In the genomic region with DNA sequence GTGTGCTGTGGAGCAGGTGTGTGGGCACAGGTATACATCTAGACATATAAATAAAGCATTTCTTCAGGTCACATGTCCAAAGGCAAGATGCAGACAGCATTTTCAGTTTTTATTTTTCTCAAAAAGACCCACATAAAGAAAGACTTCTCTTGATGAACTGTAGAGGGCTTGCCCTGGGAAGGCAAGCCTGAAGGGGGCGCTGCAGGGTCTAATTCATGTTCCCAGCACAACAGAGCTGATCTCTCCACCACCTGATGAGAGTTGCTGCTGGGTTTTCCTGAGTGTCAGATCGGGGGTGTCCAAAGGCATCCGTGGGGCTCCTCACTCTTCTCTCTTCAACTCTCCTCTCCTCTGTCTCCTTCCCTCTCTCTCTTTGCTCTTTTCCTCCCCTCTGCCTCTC, we compare ENCODE assay signal across 17 cellular contexts. TPM values are rescaled to one million over a fixed set of nuclear protein-coding genes. Genes with fewer than 3 reads are reported as not detected.
A peak's percentile ranks its signal among the peaks of the same experiment; 100 is the strongest.
DNase-seq lines count a peak whose midpoint lies in the region; ATAC-seq and TF ChIP-seq lines count a peak whose summit lies in the region.
"Had no signal": no experiment of that assay in that cellular context is flagged by ENCODE, and none has a peak within 500 bp of the region (broad histone marks: within the 10 kb centered on the region; RNA-seq: fewer than 3 reads in every experiment).

No MANE protein-coding gene starts in this region.

- POLR2A ChIA-PET in HEK293T (lab: Yijun Ruan, JAX) = no interaction called here

- no peak for TF ChIP-seq CTCF in mucosa of descending colon (IDR thresholded peaks at IDR 0.05)

- peak; percentile 53 for DNase-seq in DMS 273 (lab: John Stamatoyannopoulos, UW; ENCODE audit: unreplicated experiment)
- DNase-seq in DMS 273 treated with DMSO at 0.1 percent for 48 hours (lab: John Stamatoyannopoulos, UW) = no peak
- DNase-seq in HEK293T (ENCODE audit: extremely low spot score) = peak; percentile 34
- DNase-seq in SK-MEL-5 (ENCODE audit: low read depth, low spot score) = peak; percentile 57
- peak in 2 of 3 donors; percentile 8 to 36 for DNase-seq in mucosa of descending colon
- no peak for DNase-seq in NCI-H1436 treated with DMSO at 0.1 percent for 48 hours (lab: John Stamatoyannopoulos, UW)
- DNase-seq: activated CD4-positive, alpha-beta memory T cell treated with anti-CD3 and anti-CD28 coated beads for 36 hours; activated gamma-delta T cell treated with Interleukin-2 at 50 U/mL for 16 hours; Calu3; heart left ventricle; IMR-90; NCI-H2029 had no signal

- intact Hi-C loops in mucosa of descending colon (cut with DNase I, micrococcal nuclease) = no loop called here

- no peak for ATAC-seq in mucosa of descending colon
- no peak for ATAC-seq in HG02970 (IDR thresholded peaks at IDR 0.05; ENCODE audit: low FRiP score, unreplicated experiment)
- no peak for ATAC-seq in GM18870 (IDR thresholded peaks at IDR 0.05; ENCODE audit: unreplicated experiment)

- in situ Hi-C loops in SK-MEL-5 (cut with HindIII; ENCODE audit: low pct_unique_long_range_greater_than_20kb, low sequenced_read_pairs) = no loop called here

- CTCF ChIA-PET in HEK293T (lab: Yijun Ruan, JAX) = interaction anchor here (0.5 to 1.9 kb wide), 4 partner anchors 9 to 218 kb away, joined by 3 to 10 read pairs (median 4); no protein-coding TSS in a partner anchor

- H3K36me3 ChIP-seq in mucosa of descending colon (ENCODE audit: low read depth) = no peaks in the 10 kb centered on the region
- H3K36me3 ChIP-seq: HAP-1, heart left ventricle had no signal

- H3K4me1 ChIP-seq in mucosa of descending colon (ENCODE audit: low read depth) = no peaks in the 10 kb centered on the region
- H3K4me1 ChIP-seq: HAP-1, heart left ventricle had no signal

- H3K4me3 ChIP-seq in mucosa of descending colon = no peak overlapping the region
- H3K4me3 ChIP-seq: HAP-1, heart left ventricle, skin epidermis had no signal

- H3K9me3 ChIP-seq in mucosa of descending colon = peaks cover 7% of the 10 kb centered on the region
- H3K9me3 ChIP-seq: HAP-1 had no signal

TF ChIP-seq in HEK293T, 16 proteins besides CTCF, POLR2A, EP300 and RAD21:
- TF ChIP-seq HDGF (IDR thresholded peaks at IDR 0.05; ENCODE audit: borderline replicate concordance) = no peak
- TF ChIP-seq FOXA1 (IDR thresholded peaks at IDR 0.05) = no peak
- no peak for TF ChIP-seq TARDBP (IDR thresholded peaks at IDR 0.05)
- TF ChIP-seq SP1 (IDR thresholded peaks at IDR 0.05) = no peak
- TF ChIP-seq ARNT (IDR thresholded peaks at IDR 0.05) = no peak
- no peak for TF ChIP-seq LEF1 (IDR thresholded peaks at IDR 0.05; ENCODE audit: borderline replicate concordance)

RNA-seq across cellular contexts. Expression of gene ADRA2C, which starts 26.6 kb away (rescaled TPM):
- 14.1 and 15.7 TPM in 2 replicates for total RNA-seq in SK-MEL-5 (2014; rRNA removed; shearing (Covaris generic))
- 15.5 and 17.4 TPM in 2 replicates for polyA plus RNA-seq in SK-MEL-5 (2015; cell fraction: cytosol; rRNA removed)
- polyA plus RNA-seq in SK-MEL-5 (2015; cell fraction: nucleus; rRNA removed) = 10.4 and 26.9 TPM in 2 replicates
- 1 to 10 TPM in 2 of 3 donors, under 1 TPM in 1; 0.69 to 2.3 (median 1.4) TPM for total RNA-seq in mucosa of descending colon
- total RNA-seq: activated CD4-positive, alpha-beta memory T cell treated with anti-CD3 and anti-CD28 coated beads for 36 hours; T-helper 1 cell treated with Interleukin-12 subunit alpha and Interleukin-12 subunit beta and Interleukin-4 antibody, amounts not matched to agents 30 ng/mL and 1 ng/mL, for 36 hours had no signal

Comparison
In these comparisons a context has a peak if more than half of its experiments do, and no peak if none do; other contexts are left out.
1. DNase-seq: peak in DMS 273 (single experiment), HEK293T (single experiment), SK-MEL-5 (single experiment) and mucosa of descending colon (2 of 3); none in DMS 273 treated with DMSO at 0.1 percent for 48 hours (single experiment) and NCI-H1436 treated with DMSO at 0.1 percent for 48 hours (single experiment).